Comparison of ENCODE assay signal across 14 cellular contexts in genomic region chr12:124796303-124796957, GRCh38.
DNase-seq lines count a peak whose midpoint lies in the region; ATAC-seq and TF ChIP-seq lines count a peak whose summit lies in the region.
"Had no signal": no experiment of that assay in that cellular context is flagged by ENCODE, and none has a peak within 500 bp of the region (broad histone marks: within the 10 kb centered on the region; RNA-seq: fewer than 3 reads in every experiment).

No MANE protein-coding gene starts in this region.

- H4K20me1 ChIP-seq in DOHH2 (ENCODE audit: control insufficient read depth, insufficient read depth, low read depth, low read length), result no peaks in the 10 kb centered on the region
- no peaks in the 10 kb centered on the region for H4K20me1 ChIP-seq in osteoblast (ENCODE audit: insufficient read depth, low read length)

- H3K4me1 ChIP-seq in DOHH2 (ENCODE audit: control insufficient read depth, low read length), result peaks cover 51% of the 10 kb centered on the region
- H3K4me1 ChIP-seq in osteoblast (ENCODE audit: insufficient read depth, low read length), result no peaks in the 10 kb centered on the region
- peaks cover 3% of the 10 kb centered on the region; the same call in 1 of the 2 replicates for H3K4me1 ChIP-seq in BE2C
- no peaks in the 10 kb centered on the region for H3K4me1 ChIP-seq in upper lobe of left lung

- no peaks in the 10 kb centered on the region for H3K27me3 ChIP-seq in DOHH2 (ENCODE audit: control insufficient read depth, low read length)
- H3K27me3 ChIP-seq in osteoblast (ENCODE audit: insufficient read depth, low read length), result no peaks in the 10 kb centered on the region
- no peaks in the 10 kb centered on the region for H3K27me3 ChIP-seq in BE2C
- no peaks in the 10 kb centered on the region for H3K27me3 ChIP-seq in upper lobe of left lung
- H3K27me3 ChIP-seq: spleen had no signal

- peaks cover 84% of the 10 kb centered on the region for H3K36me3 ChIP-seq in DOHH2 (ENCODE audit: control insufficient read depth, low read length)
- H3K36me3 ChIP-seq in osteoblast (ENCODE audit: insufficient read depth, low read length), result no peaks in the 10 kb centered on the region
- H3K36me3 ChIP-seq in BE2C, result peaks cover 69% of the 10 kb centered on the region
- peaks cover 0 to 10% (median 0%) of the 10 kb centered on the region in 4 donors for H3K36me3 ChIP-seq in upper lobe of left lung

- H3K79me2 ChIP-seq in DOHH2 (ENCODE audit: control insufficient read depth, low read length) (0 out of 2 replicates have a peak, but pooled peaks cover 7% of the 10 kb centered on the region), osteoblast (ENCODE audit: insufficient read depth, low read length) (no peaks in the 10 kb centered on the region)

- H3K9me2 ChIP-seq in DOHH2 (replicated peaks; ENCODE audit: control insufficient read depth, low read length), result no peaks in the 10 kb centered on the region

- H2AFZ ChIP-seq in osteoblast (ENCODE audit: low read length), result no peak overlapping the region
- H2AFZ ChIP-seq: PC-9 had no signal

- H3K9me3 ChIP-seq in DOHH2 (ENCODE audit: control insufficient read depth, insufficient read depth, low read length), result no peaks in the 10 kb centered on the region
- no peaks in the 10 kb centered on the region for H3K9me3 ChIP-seq in osteoblast (ENCODE audit: low read depth, low read length)
- no peaks in the 10 kb centered on the region for H3K9me3 ChIP-seq in BE2C
- H3K9me3 ChIP-seq in upper lobe of left lung, result no peaks in the 10 kb centered on the region

- ATAC-seq in GM21528 (IDR thresholded peaks at IDR 0.05; ENCODE audit: low FRiP score, unreplicated experiment) (peak; percentile 46), SK-N-SH treated with all-trans-retinoic acid at 6 μM for 48 hours (no peak), upper lobe of left lung (ENCODE audit: low FRiP score in 2 of 2) (no peak)

- H3K4me2 ChIP-seq in DOHH2 (ENCODE audit: low read length) (peak overlapping the region; percentile 57), osteoblast (ENCODE audit: insufficient read depth, low read length) (no peak overlapping the region)
- H3K4me2 ChIP-seq: PC-9 had no signal

- WGBS in upper lobe of left lung, 2 donors, result 70 to 77% methylated on average over 10 to 13 of the region's 13 CpGs

- peaks cover 3% of the 10 kb centered on the region; the same call in 1 of the 2 replicates for H3F3A ChIP-seq in DOHH2 (ENCODE audit: control insufficient read depth, insufficient read depth)

- no peak for TF ChIP-seq EP300 in upper lobe of left lung (IDR thresholded peaks at IDR 0.05)

- H3K27ac ChIP-seq in DOHH2 (ENCODE audit: low read depth, low read length), result peak overlapping the region; percentile 69
- no peak overlapping the region for H3K27ac ChIP-seq in osteoblast (ENCODE audit: low read depth, low read length)
- H3K27ac ChIP-seq in upper lobe of left lung, result no peak overlapping the region
- H3K27ac ChIP-seq: PC-9, SK-N-MC had no signal

- peak overlapping the region; percentile 35 for H3K4me3 ChIP-seq in DOHH2 (ENCODE audit: low read length)
- H3K4me3 ChIP-seq in osteoblast (ENCODE audit: insufficient read depth, low read length), result no peak overlapping the region
- H3K4me3 ChIP-seq in BE2C (ENCODE audit: low read depth, low read length), result no peak overlapping the region
- H3K4me3 ChIP-seq in upper lobe of left lung, result no peak overlapping the region
- H3K4me3 ChIP-seq: PC-9, SK-N-MC, spleen had no signal

- TF ChIP-seq CTCF in DOHH2 (IDR thresholded peaks at IDR 0.05; ENCODE audit: low read depth, low read length, poor library complexity, severe bottlenecking) (no peak), osteoblast (IDR thresholded peaks at IDR 0.05; ENCODE audit: extremely low read depth, low read depth, low read length) (no peak), BE2C (IDR thresholded peaks at IDR 0.05; ENCODE audit: low read depth, low read length) (no peak), upper lobe of left lung (IDR thresholded peaks at IDR 0.05) (no peak)

- peak; percentile 40 to 44 for DNase-seq in activated T-cell treated with anti-CD3 and anti-CD28 coated beads, Interleukin-2, amount 50 U/mL, for 48 hours
- peak; percentile 54 for DNase-seq in osteoblast (ENCODE audit: insufficient read length, low spot score, missing footprints)
- no peak for DNase-seq in cerebellum (ENCODE audit: low spot score)
- no peak for DNase-seq in BE2C
- DNase-seq in upper lobe of left lung, result no peak
- DNase-seq: CD8-positive, alpha-beta memory T cell; NCI-H187 treated with DMSO at 0.1 percent for 48 hours; NCI-H524 treated with DMSO at 0.1 percent for 48 hours; PC-9; spleen had no signal

- TF ChIP-seq POLR2A in upper lobe of left lung (IDR thresholded peaks at IDR 0.05), result no peak

TF ChIP-seq in SK-N-SH treated with all-trans-retinoic acid at 6 μM for 48 hours, 23 proteins besides CTCF, POLR2A, EP300 and RAD21:
- TF ChIP-seq TCF4 (CRISPR knock-in tag; IDR thresholded peaks at IDR 0.05; ENCODE audit: borderline replicate concordance), result no peak
- TF ChIP-seq ARNTL (CRISPR knock-in tag; IDR thresholded peaks at IDR 0.05; ENCODE audit: borderline replicate concordance, low read depth), result no peak
- TF ChIP-seq TSHZ2 (CRISPR knock-in tag; IDR thresholded peaks at IDR 0.05), result no peak
- TF ChIP-seq GLIS3 (CRISPR knock-in tag; IDR thresholded peaks at IDR 0.05), result no peak
- TF ChIP-seq SNAI2 (CRISPR knock-in tag; IDR thresholded peaks at IDR 0.05), result no peak

Comparison
In these comparisons a context has a peak if more than half of its experiments do, and no peak if none do; other contexts are left out.
1. DNase-seq: peak in activated T-cell treated with anti-CD3 and anti-CD28 coated beads, Interleukin-2, amount 50 U/mL, for 48 hours (2 of 2) and osteoblast (single experiment); none in cerebellum (single experiment), BE2C (single experiment) and upper lobe of left lung (0 of 2).